ENCODE assay signal across 10 cellular contexts in the genomic region with DNA sequence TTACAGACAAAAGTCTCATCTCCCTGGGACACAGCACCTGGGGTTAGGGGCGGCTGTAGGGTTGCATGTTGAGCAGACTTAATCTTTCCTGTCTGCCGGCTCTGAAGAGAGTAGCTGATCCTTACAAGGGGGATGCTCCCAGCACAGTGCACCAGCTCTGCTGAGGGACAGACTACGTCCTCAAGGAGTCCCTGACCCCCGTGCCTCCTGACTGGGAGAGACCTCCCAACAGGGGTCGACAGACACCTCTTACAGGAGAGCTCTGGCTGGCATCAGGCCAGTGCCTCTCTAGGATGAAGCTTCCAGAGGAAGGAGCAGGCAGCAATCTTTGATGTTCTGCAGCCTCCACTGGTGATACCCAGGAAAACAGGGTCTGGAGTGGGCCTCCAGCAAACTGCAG.
"Had no signal": no experiment of that assay in that cellular context is flagged by ENCODE, and none has a peak within 500 bp of the region (broad histone marks: within the 10 kb centered on the region; RNA-seq: fewer than 3 reads in every experiment).

No MANE protein-coding gene starts in this region.

- H2AFZ ChIP-seq: GM23248 had no signal

- H3K9ac ChIP-seq: GM23248, KMS-11 had no signal

- H3K4me1 ChIP-seq: HAP-1 had no signal

- H3K36me3 ChIP-seq: HAP-1 had no signal

- FAIRE-seq: H1, H54, HTR-8/SVneo had no signal

- H3K9me3 ChIP-seq: HAP-1 had no signal

- DNase-seq: GM23248, HFFc6, KBM-7 had no signal

- H3K4me3 ChIP-seq: GM23248, HAP-1 had no signal

- H3K27ac ChIP-seq: GM23248, KMS-11 had no signal

- H3K4me2 ChIP-seq: KMS-11 had no signal

- H3K4me3 Mint-ChIP-seq: HFFc6, IgD-negative memory B cell had no signal

- H3K27ac Mint-ChIP-seq: HFFc6, IgD-negative memory B cell had no signal

- H3K36me3 Mint-ChIP-seq: IgD-negative memory B cell had no signal

- ATAC-seq: HCT116 had no signal

- H3K27me3 Mint-ChIP-seq: IgD-negative memory B cell had no signal
